12 cellular contexts compared by ENCODE assay signal in the genomic region with DNA sequence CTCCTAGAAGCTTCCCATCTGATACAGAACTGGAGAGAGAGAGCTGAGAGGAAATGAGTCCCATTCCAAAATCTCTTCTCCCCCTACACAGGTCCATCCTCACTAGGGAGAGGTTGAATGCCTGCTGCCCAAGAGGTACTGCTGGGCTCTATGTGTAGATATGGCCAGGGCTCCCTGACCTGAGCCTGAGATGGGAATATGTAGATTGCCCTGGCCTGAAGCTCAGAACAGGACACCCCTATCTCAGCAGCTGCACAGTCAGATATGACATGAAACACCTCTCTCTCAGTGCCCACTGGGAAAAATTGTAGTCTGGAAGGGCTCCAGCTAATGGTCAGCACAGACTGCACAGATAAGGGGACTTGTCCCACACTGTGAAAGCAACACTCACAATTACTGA. TPM values are rescaled to one million over a fixed set of nuclear protein-coding genes. Genes with fewer than 3 reads are reported as not detected.
DNase-seq lines count a peak whose midpoint lies in the region; ATAC-seq and TF ChIP-seq lines count a peak whose summit lies in the region.
"Had no signal": no experiment of that assay in that cellular context is flagged by ENCODE, and none has a peak within 500 bp of the region (broad histone marks: within the 10 kb centered on the region; RNA-seq: fewer than 3 reads in every experiment).

No MANE protein-coding gene starts in this region.

- H3K4me1 Mint-ChIP-seq in brain = peaks cover 31% of the 10 kb centered on the region
- peaks cover 3% of the 10 kb centered on the region for H3K4me1 Mint-ChIP-seq in activated naive CD8-positive, alpha-beta T cell treated with anti-CD3 and anti-CD28 coated beads for 36 hours
- H3K4me1 Mint-ChIP-seq: immature natural killer cell had no signal

- peak overlapping the region; percentile 79 to 80 for H3K27ac ChIP-seq in left lung
- H3K27ac ChIP-seq in tibial artery = peak overlapping the region; percentile 88 to 90

- H3K9me3 ChIP-seq in left lung = no peaks in the 10 kb centered on the region
- no peaks in the 10 kb centered on the region for H3K9me3 ChIP-seq in tibial artery

- no peaks in the 10 kb centered on the region for H3K36me3 Mint-ChIP-seq in brain
- H3K36me3 Mint-ChIP-seq in activated naive CD8-positive, alpha-beta T cell treated with anti-CD3 and anti-CD28 coated beads for 36 hours = no peaks in the 10 kb centered on the region
- H3K36me3 Mint-ChIP-seq: immature natural killer cell had no signal

- TF ChIP-seq CTCF in brain (conservative IDR thresholded peaks at IDR 0.05) (no peak), left lung (IDR thresholded peaks at IDR 0.05) (no peak), tibial artery (IDR thresholded peaks at IDR 0.05) (no peak)

- H3K4me1 ChIP-seq in left lung (peaks cover 16 to 22% of the 10 kb centered on the region in 2 donors), tibial artery (peaks cover 0 to 21% (median 16%) of the 10 kb centered on the region in 4 donors)

- no peaks in the 10 kb centered on the region for H3K36me3 ChIP-seq in left lung
- H3K36me3 ChIP-seq in tibial artery = no peaks in the 10 kb centered on the region

- peaks cover 4% of the 10 kb centered on the region for H3K27me3 Mint-ChIP-seq in brain
- peaks cover 12% of the 10 kb centered on the region for H3K27me3 Mint-ChIP-seq in activated naive CD8-positive, alpha-beta T cell treated with anti-CD3 and anti-CD28 coated beads for 36 hours

- peak overlapping the region in 4 of 5 experiments; percentile 25 to 90 (median 84) for H3K27ac Mint-ChIP-seq in brain
- no peak overlapping the region for H3K27ac Mint-ChIP-seq in activated naive CD8-positive, alpha-beta T cell treated with anti-CD3 and anti-CD28 coated beads for 36 hours
- H3K27ac Mint-ChIP-seq: immature natural killer cell had no signal

- ATAC-seq in left lung (no peak), GM19328 (IDR thresholded peaks at IDR 0.05; ENCODE audit: unreplicated experiment) (no peak)

- no peak overlapping the region for H3K4me3 ChIP-seq in left lung
- H3K4me3 ChIP-seq in tibial artery = no peak overlapping the region

- H3K4me3 Mint-ChIP-seq in brain = peak overlapping the region in 1 of 5 experiments; percentile 60
- H3K4me3 Mint-ChIP-seq in activated naive CD8-positive, alpha-beta T cell treated with anti-CD3 and anti-CD28 coated beads for 36 hours = no peak overlapping the region
- H3K4me3 Mint-ChIP-seq: immature natural killer cell had no signal

- DNase-seq in left lung (no peak), tibial artery (no peak), NCI-H2107 (lab: John Stamatoyannopoulos, UW) (no peak)
- DNase-seq in activated naive CD8-positive, alpha-beta T cell treated with anti-CD3 and anti-CD28 coated beads for 36 hours = no peak
- DNase-seq: activated T-cell treated with anti-CD3 and anti-CD28 coated beads for 4 hours, immature natural killer cell, NCI-H446, T-helper 2 cell had no signal

- H3K27me3 ChIP-seq in left lung (no peaks in the 10 kb centered on the region), tibial artery (no peaks in the 10 kb centered on the region)

- intact Hi-C loops in left lung (cut with DNase I) = no loop called here
- intact Hi-C loops in tibial artery (cut with DNase I; ENCODE audit: low total_unique reads) = no loop called here

- H3K9me3 Mint-ChIP-seq in brain = no peaks in the 10 kb centered on the region
- H3K9me3 Mint-ChIP-seq in activated naive CD8-positive, alpha-beta T cell treated with anti-CD3 and anti-CD28 coated beads for 36 hours = no peaks in the 10 kb centered on the region
- H3K9me3 Mint-ChIP-seq: immature natural killer cell had no signal

RNA-seq across cellular contexts. Expression of gene IFIT1B, which starts 3.1 kb away (rescaled TPM):
- not detected for polyA plus RNA-seq in brain (ENCODE audit: insufficient read depth, low read depth, low replicate concordance)
- total RNA-seq in left lung = not detected
- not detected for total RNA-seq in activated naive CD8-positive, alpha-beta T cell treated with anti-CD3 and anti-CD28 coated beads for 36 hours
- total RNA-seq: dermis blood vessel endothelial cell, subcutaneous adipose tissue had no signal

RNA-seq across cellular contexts. Expression of gene IFIT1, which starts 17.7 kb away (rescaled TPM):
- polyA plus RNA-seq in brain (ENCODE audit: insufficient read depth, low read depth, low replicate concordance) = 15.9 TPM
- 10 to 100 TPM; 30.7 to 34.8 TPM for total RNA-seq in left lung
- total RNA-seq in activated naive CD8-positive, alpha-beta T cell treated with anti-CD3 and anti-CD28 coated beads for 36 hours = 1 to 10 TPM; 7.2 to 9.1 TPM

RNA-seq across cellular contexts. Expression of gene IFIT5, which starts 39.7 kb away (rescaled TPM):
- 4.1 TPM for polyA plus RNA-seq in brain (ENCODE audit: insufficient read depth, low read depth, low replicate concordance)
- 10 to 100 TPM; 21.4 to 26.3 TPM for total RNA-seq in left lung
- total RNA-seq in activated naive CD8-positive, alpha-beta T cell treated with anti-CD3 and anti-CD28 coated beads for 36 hours = 10 to 100 TPM; 15.0 to 16.5 TPM

RNA-seq across cellular contexts. Expression of gene IFIT3, which starts 46.9 kb away (rescaled TPM):
- polyA plus RNA-seq in brain (ENCODE audit: insufficient read depth, low read depth, low replicate concordance) = 6.2 TPM
- total RNA-seq in left lung = 10 to 100 TPM; 36.2 to 48.9 TPM
- 10 to 100 TPM; 28.6 to 28.7 TPM for total RNA-seq in activated naive CD8-positive, alpha-beta T cell treated with anti-CD3 and anti-CD28 coated beads for 36 hours
